10 cellular contexts compared by ENCODE assay signal in genomic region chr5:35867998-35868397, GRCh38. TPM values are rescaled to one million over a fixed set of nuclear protein-coding genes. Genes with fewer than 3 reads are reported as not detected.
"Had no signal": no experiment of that assay in that cellular context is flagged by ENCODE, and none has a peak within 500 bp of the region (broad histone marks: within the 10 kb centered on the region; RNA-seq: fewer than 3 reads in every experiment).

No MANE protein-coding gene starts in this region.

- ATAC-seq: heart left ventricle, natural killer cell had no signal

- H3K4me3 ChIP-seq: cardiac muscle cell, heart left ventricle, tibial nerve, vagina had no signal

- H3K27me3 ChIP-seq: cardiac muscle cell, heart left ventricle, tibial nerve, vagina had no signal

- H3K27ac ChIP-seq: cardiac muscle cell, heart left ventricle, tibial nerve, vagina had no signal

- DNase-seq: heart left ventricle; mammary epithelial cell; natural killer cell; posterior cingulate gyrus; stimulated activated CD4-positive, alpha-beta T cell treated with anti-CD3 and anti-CD28 coated beads, Interleukin-15, amount 100 ng/mL, for 24 hours; stimulated activated CD4-positive, alpha-beta T cell treated with anti-CD3 and anti-CD28 coated beads, Interleukin-4, amount 100 ng/mL, for 24 hours had no signal

- H3K36me3 Mint-ChIP-seq: natural killer cell had no signal

- H3K27ac Mint-ChIP-seq: activated T-helper 1 cell treated with anti-CD3 and anti-CD28 coated beads, Interleukin-12 subunit alpha, Interleukin-12 subunit beta, Interleukin-2, Interleukin-4 antibody, amounts not matched to agents 30 ng/mL and 10 ng/mL and 1 ng/mL, durations not matched to agents 14 hours and 24 hours and 36 hours; natural killer cell had no signal

- H3K4me1 ChIP-seq: tibial nerve, vagina had no signal

- H3K9me3 ChIP-seq: tibial nerve, vagina had no signal

- H3K36me3 ChIP-seq: cardiac muscle cell, heart left ventricle, tibial nerve, vagina had no signal

- H3K9me3 Mint-ChIP-seq: natural killer cell had no signal

- H3K4me3 Mint-ChIP-seq: activated T-helper 1 cell treated with anti-CD3 and anti-CD28 coated beads, Interleukin-12 subunit alpha, Interleukin-12 subunit beta, Interleukin-2, Interleukin-4 antibody, amounts not matched to agents 30 ng/mL and 10 ng/mL and 1 ng/mL, durations not matched to agents 14 hours and 24 hours and 36 hours; natural killer cell had no signal

RNA-seq across cellular contexts. Expression of gene IL7R, which starts 11.3 kb away (rescaled TPM):
- total RNA-seq: cardiac muscle cell had no signal
